In the genomic region with DNA sequence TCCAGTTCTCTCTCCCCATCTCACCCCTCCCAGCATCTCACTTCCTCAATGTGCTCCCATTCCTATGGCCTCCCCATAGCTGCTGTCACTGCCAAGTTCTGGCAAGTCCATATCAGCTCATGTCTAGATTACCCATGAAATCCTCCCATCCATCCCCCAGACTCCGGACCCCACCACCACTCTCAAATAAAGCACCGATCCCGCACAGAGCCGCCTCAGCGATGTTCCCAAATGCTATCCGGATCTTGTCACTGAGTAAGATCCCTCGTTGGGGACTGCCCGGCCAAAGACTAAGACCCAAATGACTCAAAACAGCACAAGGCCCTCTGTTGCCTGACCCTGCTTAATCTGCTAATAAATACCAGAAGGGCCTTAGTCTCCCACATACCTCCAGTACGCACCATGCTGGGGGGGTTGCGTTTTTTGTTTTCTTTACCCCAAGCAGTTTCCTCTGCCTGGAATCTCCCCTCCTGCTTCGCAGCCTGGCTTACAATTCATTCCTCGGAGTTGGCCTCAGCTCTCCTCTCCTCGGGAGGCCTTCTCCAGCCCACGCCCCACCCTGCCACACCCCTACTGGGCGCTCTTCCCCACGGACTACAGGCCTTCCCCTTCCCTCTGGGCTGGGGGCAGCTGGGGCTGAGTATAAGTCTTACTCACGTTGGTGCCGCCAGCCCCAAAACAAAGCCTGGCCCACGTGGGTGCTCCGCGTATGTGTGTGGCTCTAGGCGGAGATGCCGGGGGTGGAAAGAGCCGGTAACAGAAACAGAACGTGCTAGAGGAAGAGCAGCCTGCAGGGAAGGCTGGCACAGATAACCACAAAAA, we compare ENCODE assay signal across 8 cellular contexts. TPM values are rescaled to one million over a fixed set of nuclear protein-coding genes. Genes with fewer than 3 reads are reported as not detected.
DNase-seq lines count a peak whose midpoint lies in the region; ATAC-seq, FAIRE-seq and TF ChIP-seq lines count a peak whose summit lies in the region.

No MANE protein-coding gene starts in this region.

- H4K20me1 ChIP-seq in H1 (replicated peaks in 1 of 2; ENCODE audit: control insufficient read depth in 1 of 2, insufficient read depth in 2 of 2, low read length in 2 of 2): peaks cover 4 to 6% of the 10 kb centered on the region in 2 experiments

- H2AFZ ChIP-seq in H1 (ENCODE audit: low read length): no peak overlapping the region

- H2BK12ac ChIP-seq in H1 (ENCODE audit: low read depth, low read length): 0 out of 2 replicates have a peak overlapping the region, but pooled peaks have one; percentile 63

- no peak for FAIRE-seq in H1 (lab: Jason Lieb, UNC)

- peaks cover 0 to 34% (median 17%) of the 10 kb centered on the region in 4 experiments; a peak in 5 of 7 replicates for H3K27me3 ChIP-seq in H1 (replicated peaks in 1 of 4; ENCODE audit: control insufficient read depth in 3 of 4, extremely low read depth in 1 of 4, insufficient read depth in 3 of 4, low read length in 3 of 4)
- no peaks in the 10 kb centered on the region for H3K27me3 ChIP-seq in testis

- no peak overlapping the region for H3K14ac ChIP-seq in H1 (ENCODE audit: insufficient read length)

- peaks cover 0 to 11% of the 10 kb centered on the region in 2 experiments; a peak in 3 of 4 replicates for H3K79me2 ChIP-seq in H1 (ENCODE audit: control insufficient read depth in 1 of 2, insufficient read depth in 2 of 2, low read length in 2 of 2)

- H3K36me3 Mint-ChIP-seq in IgD-negative memory B cell: peaks cover 1% of the 10 kb centered on the region

- H4K91ac ChIP-seq in H1 (replicated peaks; ENCODE audit: insufficient read length, low read length): no peak overlapping the region

- no peak overlapping the region for H2BK120ac ChIP-seq in H1 (replicated peaks; ENCODE audit: low read depth, low read length)

- H3K4me1 Mint-ChIP-seq in IgD-negative memory B cell: peaks cover 9 to 34% (median 25%) of the 10 kb centered on the region in 3 donors

- no peak overlapping the region for H2BK20ac ChIP-seq in H1 (ENCODE audit: low read length)

- no peak overlapping the region for H4K8ac ChIP-seq in H1 (ENCODE audit: extremely low read depth, insufficient read depth, low read length)

- peaks cover 12% of the 10 kb centered on the region; the same call in 1 of the 2 replicates for H3K23me2 ChIP-seq in H1 (ENCODE audit: low read depth, low read length)

- H3K79me1 ChIP-seq in H1 (ENCODE audit: low read depth, low read length): peaks cover 5% of the 10 kb centered on the region; the same call in 1 of the 2 replicates

- H3K4me1 ChIP-seq in H1 (replicated peaks in 1 of 4; ENCODE audit: control insufficient read depth in 3 of 4, insufficient read depth in 4 of 4, low read length in 3 of 4): peaks cover 9 to 23% (median 16%) of the 10 kb centered on the region in 4 experiments
- peaks cover 42% of the 10 kb centered on the region for H3K4me1 ChIP-seq in testis

- H2BK5ac ChIP-seq in H1 (ENCODE audit: low read depth, low read length): no peak overlapping the region

- H3K27ac ChIP-seq in H1 (ENCODE audit: low read depth, low read length) (no peak overlapping the region), testis (no peak overlapping the region)

- TF ChIP-seq RAD21 in H1 (IDR thresholded peaks at IDR 0.05 in 1 of 2, conservative IDR thresholded peaks at IDR 0.05 in 1 of 2; ENCODE audit: low read depth in 2 of 2, low read length in 2 of 2): no peak

- H3K4me2 ChIP-seq in H1 (ENCODE audit: insufficient read depth in 1 of 2, low read depth in 2 of 2, low read length in 2 of 2): peak overlapping the region; percentile 79 to 80

- 0 out of 2 replicates have a peak overlapping the region, but pooled peaks have one; percentile 27 for H3K18ac ChIP-seq in H1 (ENCODE audit: extremely low read depth, low read length)

- POLR2A ChIA-PET in AG04449 (lab: Yijun Ruan, JAX): interaction anchor here (0.9 to 4.7 kb wide), 4 partner anchors 84 to 377 kb away, joined by 3 to 42 read pairs (median 6); no protein-coding TSS in a partner anchor
- POLR2A ChIA-PET in H1 (lab: Charles Lee; ENCODE audit: partially characterized antibody): interaction anchor here (1.1 to 5.4 kb wide), 5 partner anchors 10 to 141 kb away, joined by 3 to 56 read pairs (median 5); no protein-coding TSS in a partner anchor

- no peak for ATAC-seq in GM19452 (IDR thresholded peaks at IDR 0.05; ENCODE audit: unreplicated experiment)

- H3K23ac ChIP-seq in H1 (ENCODE audit: insufficient read length): no peak overlapping the region

- H3K27ac Mint-ChIP-seq in IgD-negative memory B cell: peak overlapping the region in 2 of 3 donors; percentile 9 to 40

- WGBS in H1 (ENCODE audit: extremely low coverage in 1 of 2, insufficient coverage in 1 of 2, insufficient read length in 1 of 2, insufficient replicate concordance in 2 of 2, low coverage in 1 of 2, low lambda C conversion rate in 2 of 2, missing lambda C conversion rate in 1 of 2), 2 experiments: 28% methylated on average over 25 of the region's 25 CpGs; no CpG with 5 or more reads in 1 of the 2 experiments
- 48% methylated on average over 25 of the region's 25 CpGs for WGBS in testis, 2 donors

- intact Hi-C loops in testis (cut with DNase I; ENCODE audit: low total_unique reads): no loop called here

- H2BK15ac ChIP-seq in H1 (ENCODE audit: low read length): peak overlapping the region; percentile 74

- H3K4me3 Mint-ChIP-seq in IgD-negative memory B cell: peak overlapping the region; percentile 39 to 68 (median 50)

- TF ChIP-seq POLR2A in H1 (IDR thresholded peaks at IDR 0.05; ENCODE audit: control extremely low read depth in 1 of 2, low read depth in 2 of 2, low read length in 2 of 2) (no peak), testis (IDR thresholded peaks at IDR 0.05) (no peak)

- H2AK5ac ChIP-seq in H1 (ENCODE audit: low read depth, low read length): peak overlapping the region; percentile 4; the same call in 1 of the 2 replicates

- TF ChIP-seq EP300 in H1 (IDR thresholded peaks at IDR 0.05; ENCODE audit: borderline replicate concordance in 1 of 2, low read depth in 2 of 2, low read length in 2 of 2): no peak

- H4K5ac ChIP-seq in H1 (ENCODE audit: insufficient read length, low read depth, low read length): no peak overlapping the region

- H3K4me3 ChIP-seq in AG04449 (ENCODE audit: low read depth, low read length) (peak overlapping the region; percentile 83), H1 (ENCODE audit: extremely low read depth in 1 of 4, insufficient read depth in 2 of 4, low read depth in 3 of 4, low read length in 4 of 4) (peak overlapping the region; percentile 65 to 96 (median 80); a peak in 5 of 8 replicates), testis (no peak overlapping the region)

- H3K9me3 Mint-ChIP-seq in IgD-negative memory B cell: no peaks in the 10 kb centered on the region

- no peak overlapping the region for H3K4ac ChIP-seq in H1 (replicated peaks; ENCODE audit: insufficient read length, low read depth, low read length)

- H3K9me3 ChIP-seq in H1 (ENCODE audit: insufficient read depth in 2 of 2, low read depth in 1 of 2, low read length in 1 of 2) (no peaks in the 10 kb centered on the region), testis (no peaks in the 10 kb centered on the region)

- TF ChIP-seq CTCF in AG04449 (IDR thresholded peaks at IDR 0.05; ENCODE audit: insufficient read depth, low read length, missing control alignments) (no peak), H1 (IDR thresholded peaks at IDR 0.05; ENCODE audit: control extremely low read depth in 1 of 3, insufficient read depth in 1 of 3, low read depth in 1 of 3, low read length in 3 of 3) (no peak), testis (IDR thresholded peaks at IDR 0.05) (no peak)

- CTCF ChIA-PET in AG04449 (lab: Yijun Ruan, JAX): interaction anchor here (0.8 to 9.7 kb wide), 3 partner anchors 51 to 183 kb away, joined by 4 to 106 read pairs (median 7); no protein-coding TSS in a partner anchor
- CTCF ChIA-PET in H1 (lab: Charles Lee; ENCODE audit: partially characterized antibody): interaction anchor here (1.0 to 1.8 kb wide), 5 partner anchors 34 to 143 kb away, joined by 3 to 6 read pairs (median 5); no protein-coding TSS in a partner anchor

- DNase-seq in AG04449 (ENCODE audit: low read depth, low spot score) (peak; percentile 90), H1 (ENCODE audit: low read depth in 1 of 2, low spot score in 2 of 2) (peak in 1 of 2 experiments; percentile 57), myocyte (ENCODE audit: low read depth) (peak; percentile 63), testis (peak; percentile 38), NCI-H526 treated with DMSO at 0.1 percent for 48 hours (lab: John Stamatoyannopoulos, UW) (no peak)
- DNase-seq in activated CD4-positive, alpha-beta T cell treated with anti-CD3 and anti-CD28 coated beads, Interleukin-2, amount 50 U/mL, for 48 hours: peak; percentile 68 to 80

- H3K36me3 ChIP-seq in H1 (ENCODE audit: control insufficient read depth in 2 of 4, insufficient read depth in 4 of 4, low read length in 3 of 4) (no peaks in the 10 kb centered on the region), testis (ENCODE audit: low read depth, missing control alignments) (no peaks in the 10 kb centered on the region)

- peak overlapping the region in 2 of 4 experiments; percentile 13 to 29; a peak in 4 of 7 replicates for H3K9ac ChIP-seq in H1 (replicated peaks in 1 of 4; ENCODE audit: extremely low read depth in 1 of 4, low read depth in 3 of 4, low read length in 3 of 4)

- H3K56ac ChIP-seq in H1 (replicated peaks; ENCODE audit: insufficient read length, low read depth, low read length): no peak overlapping the region

- H3K27me3 Mint-ChIP-seq in IgD-negative memory B cell: peaks cover 17% of the 10 kb centered on the region

TF ChIP-seq in H1, 55 proteins besides CTCF, POLR2A, EP300 and RAD21 (continues in another document):
- TF ChIP-seq JUN (IDR thresholded peaks at IDR 0.05; ENCODE audit: low read depth, low read length) (no peak), KDM1A (IDR thresholded peaks at IDR 0.05; ENCODE audit: borderline replicate concordance, low read length) (no peak), CHD2 (IDR thresholded peaks at IDR 0.05; ENCODE audit: low read length) (no peak), CEBPB (IDR thresholded peaks at IDR 0.05; ENCODE audit: low read depth, low read length) (no peak)

RNA-seq across cellular contexts. Expression of gene DUSP5, which starts 1.8 kb away (rescaled TPM):
- polyA plus RNA-seq in IgD-negative memory B cell: 3.7 TPM
- 27.0 and 30.3 TPM in 2 replicates for total RNA-seq in H1 (2021; fragmentation: NEBNext Ultra II Directional; extraction: Animal tissue kit (Norgen Biotek cat#: 25700))
- polyA plus RNA-seq in H1 (2011; rRNA removed): 13.3 and 13.6 TPM in 2 replicates
- polyA plus RNA-seq in H1 (2011; cell fraction: cytosol; rRNA removed): 15.2 TPM
- polyA plus RNA-seq in H1 (2011; cell fraction: nucleus; rRNA removed): 12.0 TPM
- polyA plus RNA-seq in H1 (2012, experiment 1 of 2): 14.3 to 18.7 TPM (median 15.9 TPM) in 4 replicates
- 16.9 TPM for polyA plus RNA-seq in H1 (2012, experiment 2 of 2)
- polyA plus RNA-seq in H1 (2013, experiment 1 of 2): 17.0 TPM
- polyA plus RNA-seq in H1 (2013, experiment 2 of 2): 20.2 TPM
- polyA minus RNA-seq in H1 (2011; rRNA and poly(A)+ RNA removed): 28.9 and 41.0 TPM in 2 replicates
- 37.5 TPM for polyA minus RNA-seq in H1 (2011; cell fraction: cytosol; rRNA and poly(A)+ RNA removed)
- 14.9 TPM for polyA minus RNA-seq in H1 (2011; cell fraction: nucleus; rRNA and poly(A)+ RNA removed)
- total RNA-seq in myocyte: 6.4 and 10.0 TPM in 2 replicates
- 6.1 TPM for polyA plus RNA-seq in myocyte (2012)
- 10 to 100 TPM; 42.7 to 57.5 TPM for total RNA-seq in testis
- polyA plus RNA-seq in testis (ENCODE audit: insufficient read depth, low read depth, low replicate concordance): 42.8 TPM

Comparison
In these comparisons a context has a peak if more than half of its experiments do, and no peak if none do; other contexts are left out.
1. H3K4me3 ChIP-seq: peak in AG04449 (single experiment) and H1 (4 of 4); none in testis (0 of 2).